ENCODE assay signal across 29 cellular contexts in genomic region chr17:79350516-79350915, GRCh38.
"Had no signal": no experiment of that assay in that cellular context is flagged by ENCODE, and none has a peak within 500 bp of the region (broad histone marks: within the 10 kb centered on the region; RNA-seq: fewer than 3 reads in every experiment).

No MANE protein-coding gene starts in this region.

- H3K36me3 ChIP-seq: ovary, right lobe of liver, sigmoid colon, suprapubic skin, tibial artery, transverse colon, upper lobe of right lung, uterus had no signal

- DNase-seq: naive thymus-derived CD8-positive, alpha-beta T cell; nephron progenitor cell; occipital lobe; ovary; right cardiac atrium; right lobe of liver; sigmoid colon; small intestine; stimulated activated CD4-positive, alpha-beta T cell treated with anti-CD3 and anti-CD28 coated beads, Interleukin-15, amount 100 ng/mL, for 24 hours; stimulated activated CD4-positive, alpha-beta T cell treated with anti-CD3 and anti-CD28 coated beads, Interleukin-2, amount 100 ng/mL, for 24 hours; stimulated activated CD4-positive, alpha-beta T cell treated with anti-CD3 and anti-CD28 coated beads, Interleukin-2, amount 100 ng/mL, for 48 hours; stimulated activated CD4-positive, alpha-beta T cell treated with anti-CD3 and anti-CD28 coated beads, Interleukin-4, amount 100 ng/mL, for 24 hours; stimulated activated naive CD4-positive, alpha-beta T cell; stimulated activated naive CD8-positive, alpha-beta T cell treated with anti-CD3 and anti-CD28 coated beads, Interleukin-15, amount 100 ng/mL, for 72 hours; stimulated activated naive CD8-positive, alpha-beta T cell treated with anti-CD3 and anti-CD28 coated beads, Interleukin-15, Interleukin-2, amounts not matched to agents 100 U/mL and 50 U/mL, for 24 hours; substantia nigra; testis; tibial artery; transverse colon; upper lobe of right lung; uterus had no signal

- H3K9ac ChIP-seq: parathyroid adenoma had no signal

- H3K9me3 ChIP-seq: ovary, psoas muscle, right lobe of liver, sigmoid colon, suprapubic skin, testis, tibial artery, transverse colon, upper lobe of right lung, uterus had no signal

- H3K9me3 Mint-ChIP-seq: natural killer cell treated with Interleukin-12 subunit alpha and Interleukin-12 subunit beta and Interleukin-15 and Interleukin-18, amount 100 ng/mL, for 72 hours had no signal

- H3K4me1 Mint-ChIP-seq: naive thymus-derived CD8-positive, alpha-beta T cell; nephron progenitor cell; neural crest cell; stimulated activated naive CD8-positive, alpha-beta T cell treated with anti-CD3 and anti-CD28 coated beads, Interleukin-15, amount 100 ng/mL, for 72 hours had no signal

- H2AFZ ChIP-seq: parathyroid adenoma had no signal

- H3K4me3 ChIP-seq: ovary, psoas muscle, right lobe of liver, sigmoid colon, suprapubic skin, testis, tibial artery, transverse colon, upper lobe of right lung, uterus had no signal

- H3K4me1 ChIP-seq: parathyroid adenoma, psoas muscle, right lobe of liver, suprapubic skin, testis, tibial artery, transverse colon, upper lobe of right lung, uterus had no signal

- H3K27me3 ChIP-seq: ovary, right lobe of liver, sigmoid colon, testis, uterus had no signal

- H3K36me3 Mint-ChIP-seq: type B pancreatic cell had no signal

- H3K27ac Mint-ChIP-seq: natural killer cell treated with Interleukin-12 subunit alpha and Interleukin-12 subunit beta and Interleukin-15 and Interleukin-18, amount 100 ng/mL, for 72 hours; nephron progenitor cell; progenitor cell of endocrine pancreas; stimulated activated memory B cell treated with anti-CD40 and anti-IgM and Interleukin-4, amounts not matched to agents 10 μg/mL and 1 μg/mL and 100 μg/mL, for 72 hours; type B pancreatic cell had no signal

- ATAC-seq: naive thymus-derived CD8-positive, alpha-beta T cell; natural killer cell treated with Interleukin-12 subunit alpha and Interleukin-12 subunit beta and Interleukin-15 and Interleukin-18, amount 100 ng/mL, for 72 hours; psoas muscle; right cardiac atrium; stimulated activated memory B cell treated with anti-CD40 and anti-IgM and Interleukin-4, amounts not matched to agents 10 μg/mL and 1 μg/mL and 100 μg/mL, for 72 hours; stimulated activated naive CD8-positive, alpha-beta T cell treated with anti-CD3 and anti-CD28 coated beads, Interleukin-15, amount 100 ng/mL, for 72 hours; stimulated activated naive CD8-positive, alpha-beta T cell treated with anti-CD3 and anti-CD28 coated beads, Interleukin-15, Interleukin-2, amounts not matched to agents 100 U/mL and 50 U/mL, for 24 hours; upper lobe of right lung had no signal

- H3K27ac ChIP-seq: ovary, parathyroid adenoma, psoas muscle, right lobe of liver, sigmoid colon, suprapubic skin, testis, tibial artery, transverse colon, upper lobe of right lung, uterus had no signal

- H3K4me3 Mint-ChIP-seq: naive thymus-derived CD8-positive, alpha-beta T cell; natural killer cell treated with Interleukin-12 subunit alpha and Interleukin-12 subunit beta and Interleukin-15 and Interleukin-18, amount 100 ng/mL, for 72 hours; nephron progenitor cell; neural crest cell; stimulated activated memory B cell treated with anti-CD40 and anti-IgM and Interleukin-4, amounts not matched to agents 10 μg/mL and 1 μg/mL and 100 μg/mL, for 72 hours; stimulated activated naive CD8-positive, alpha-beta T cell treated with anti-CD3 and anti-CD28 coated beads, Interleukin-15, amount 100 ng/mL, for 72 hours; type B pancreatic cell had no signal
